In genomic region chr1:183903101-183903500, GRCh38 we compare ENCODE assay signal across 26 cellular contexts.
A peak's percentile ranks its signal among the peaks of the same experiment; 100 is the strongest.
DNase-seq lines count a peak whose midpoint lies in the region; ATAC-seq, FAIRE-seq and TF ChIP-seq lines count a peak whose summit lies in the region.
"Had no signal": no experiment of that assay in that cellular context is flagged by ENCODE, and none has a peak within 500 bp of the region (broad histone marks: within the 10 kb centered on the region; RNA-seq: fewer than 3 reads in every experiment).

No MANE protein-coding gene starts in this region.

- TF ChIP-seq POLR2A in GM12878 (IDR thresholded peaks at IDR 0.05; ENCODE audit: low read depth, low read length), result no peak

- no peaks in the 10 kb centered on the region for H3K27me3 Mint-ChIP-seq in Caco-2 (ENCODE audit: insufficient read depth, unreplicated experiment)
- H3K27me3 Mint-ChIP-seq: CD4-positive, CD25-positive, alpha-beta regulatory T cell had no signal

- no peak for TF ChIP-seq RAD21 in GM12878 (IDR thresholded peaks at IDR 0.05; ENCODE audit: insufficient read depth, low read depth, low read length)

- no peaks in the 10 kb centered on the region for H3K9me3 ChIP-seq in Caco-2
- H3K9me3 ChIP-seq in Karpas-422 (ENCODE audit: low read length), result no peaks in the 10 kb centered on the region
- no peaks in the 10 kb centered on the region for H3K9me3 ChIP-seq in GM12878 (replicated peaks; ENCODE audit: control insufficient read depth, insufficient read depth, low read length)
- H3K9me3 ChIP-seq: BE2C had no signal

- CTCF ChIA-PET in Caco-2 (lab: Charles Lee), result no interaction called here
- CTCF ChIA-PET in GM12878 (lab: Yijun Ruan, JAX), result interaction anchor here (1.1 to 2.5 kb wide), 4 partner anchors 8 to 256 kb away, joined by 3 to 19 read pairs (median 10); no protein-coding TSS in a partner anchor

- no peaks in the 10 kb centered on the region for H3K79me2 ChIP-seq in Karpas-422 (ENCODE audit: low read length)
- peaks cover 10% of the 10 kb centered on the region for H3K79me2 ChIP-seq in GM12878 (ENCODE audit: control insufficient read depth, insufficient read depth, low read length)

- no peak overlapping the region for H3K9ac ChIP-seq in Karpas-422 (ENCODE audit: low read length)
- H3K9ac ChIP-seq in GM12878 (ENCODE audit: control insufficient read depth, insufficient read depth, low read length), result no peak overlapping the region; the same call in 1 of the 2 replicates

- H2AFZ ChIP-seq in Karpas-422 (ENCODE audit: low read length) (no peak overlapping the region), GM12878 (ENCODE audit: control insufficient read depth, low read depth, low read length) (no peak overlapping the region)

- POLR2A ChIA-PET in Caco-2 (lab: Charles Lee), result no interaction called here
- POLR2A ChIA-PET in GM12878 (lab: Charles Lee), result interaction anchor here (2.8 kb wide), 1 partner anchor 8 kb away, joined by 13 read pairs; no protein-coding TSS in a partner anchor

- no peak for DNase-seq in Caco-2
- DNase-seq in Karpas-422, result no peak
- no peak for DNase-seq in GM12878 (ENCODE audit: low read depth, low spot score)
- no peak for DNase-seq in hypothalamus (lab: John Stamatoyannopoulos, UW)
- no peak for DNase-seq in stimulated activated CD4-positive, alpha-beta T cell treated with anti-CD3 and anti-CD28 coated beads, Interleukin-1b, Interleukin-23, amount 100 ng/mL, for 48 hours
- DNase-seq: 8988T; ACHN; BE2C; CD4-positive, CD25-positive, alpha-beta regulatory T cell; DMS53; NCI-H1105; NCI-H1436 treated with DMSO at 0.1 percent for 48 hours; NCI-H187 treated with DMSO at 0.1 percent for 48 hours; NCI-H2171 treated with DMSO at 0.1 percent for 48 hours; NCI-H446; NCI-H524 treated with DMSO at 0.1 percent for 48 hours; SHP77; T-helper 1 cell had no signal

- RAD21 ChIA-PET in GM12878 (lab: Charles Lee; ENCODE audit: unreplicated experiment), result interaction anchor here (1.2 to 3.0 kb wide), 4 partner anchors 8 to 248 kb away, joined by 4 to 15 read pairs (median 10); no protein-coding TSS in a partner anchor

- no peaks in the 10 kb centered on the region for H3K4me1 Mint-ChIP-seq in Caco-2 (ENCODE audit: low read depth, unreplicated experiment)

- no peak overlapping the region for H3K4me3 Mint-ChIP-seq in Caco-2 (ENCODE audit: unreplicated experiment)
- H3K4me3 Mint-ChIP-seq: CD4-positive, CD25-positive, alpha-beta regulatory T cell; T-helper 2 cell treated with Interferon-gamma antibody and Interleukin-4, amounts not matched to agents 5 μg/mL and 100 μg/mL, for 36 hours had no signal

- H4K20me1 ChIP-seq in Karpas-422 (ENCODE audit: insufficient read depth, low read depth, low read length) (no peaks in the 10 kb centered on the region), GM12878 (ENCODE audit: control insufficient read depth, insufficient read depth) (no peaks in the 10 kb centered on the region)

- H3K27ac Mint-ChIP-seq in Caco-2 (ENCODE audit: unreplicated experiment), result peak overlapping the region; percentile 22
- H3K27ac Mint-ChIP-seq: CD4-positive, CD25-positive, alpha-beta regulatory T cell; T-helper 2 cell treated with Interferon-gamma antibody and Interleukin-4, amounts not matched to agents 5 μg/mL and 100 μg/mL, for 36 hours had no signal

- intact Hi-C loops in Caco-2 (cut with micrococcal nuclease; ENCODE audit: unreplicated experiment), result no loop called here
- intact Hi-C loops in GM12878 (cut with micrococcal nuclease; ENCODE audit: unreplicated experiment), result no loop called here

- no peaks in the 10 kb centered on the region for H3K9me2 ChIP-seq in Karpas-422 (replicated peaks; ENCODE audit: insufficient read depth, low read length)

- H3K4me3 ChIP-seq in Caco-2 (ENCODE audit: low read depth, low read length), result no peak overlapping the region
- no peak overlapping the region for H3K4me3 ChIP-seq in Karpas-422 (ENCODE audit: low read length)
- no peak overlapping the region for H3K4me3 ChIP-seq in GM12878

- H3K4me1 ChIP-seq in Caco-2, result no peaks in the 10 kb centered on the region; the same call in 1 of the 2 replicates
- peaks cover 11% of the 10 kb centered on the region for H3K4me1 ChIP-seq in Karpas-422 (ENCODE audit: low read length)
- peaks cover 40% of the 10 kb centered on the region for H3K4me1 ChIP-seq in GM12878 (ENCODE audit: control insufficient read depth, insufficient read depth, low read length)
- H3K4me1 ChIP-seq: BE2C had no signal

- H3K4me2 ChIP-seq in Karpas-422 (ENCODE audit: low read depth, low read length, poor library complexity, severe bottlenecking) (peak overlapping the region; percentile 35), GM12878 (ENCODE audit: control insufficient read depth, insufficient read depth) (peak overlapping the region; percentile 31)

- H3K9me3 Mint-ChIP-seq in Caco-2 (ENCODE audit: unreplicated experiment), result no peaks in the 10 kb centered on the region
- H3K9me3 Mint-ChIP-seq: T-helper 2 cell treated with Interferon-gamma antibody and Interleukin-4, amounts not matched to agents 5 μg/mL and 100 μg/mL, for 36 hours had no signal

- BruUV-seq in Caco-2 (replicated peaks; lab: Mats Ljungman, UMichigan) (no TSS peak), GM12878 (replicated peaks; lab: Mats Ljungman, UMichigan) (no TSS peak)

- H3K27me3 ChIP-seq in Caco-2 (replicated peaks; ENCODE audit: control insufficient read depth, insufficient read depth, low read length) (no peaks in the 10 kb centered on the region), Karpas-422 (ENCODE audit: low read length) (no peaks in the 10 kb centered on the region), GM12878 (replicated peaks in 1 of 2; ENCODE audit: control insufficient read depth in 2 of 2, insufficient read depth in 2 of 2, low read length in 1 of 2) (no peaks in the 10 kb centered on the region)
- H3K27me3 ChIP-seq: BE2C had no signal

- in situ Hi-C loops in GM12878 (cut with MboI), result no loop called here

- no peak overlapping the region for H3K27ac ChIP-seq in Karpas-422 (ENCODE audit: low read length)
- H3K27ac ChIP-seq in GM12878 (ENCODE audit: control insufficient read depth, insufficient read depth), result peak overlapping the region; percentile 88
- H3K27ac ChIP-seq: RWPE1 had no signal

- TF ChIP-seq EP300 in GM12878 (IDR thresholded peaks at IDR 0.05; ENCODE audit: borderline replicate concordance in 1 of 2, control insufficient read depth in 1 of 2, low read depth in 2 of 2, low read length in 2 of 2), result no peak

- SMC1A ChIA-PET in GM12878 (lab: Charles Lee; ENCODE audit: uncharacterized antibody, unreplicated experiment), result interaction anchor here (1.3 to 4.0 kb wide), 6 partner anchors 8 to 248 kb away, joined by 3 to 22 read pairs (median 14); no protein-coding TSS in a partner anchor

- TF ChIP-seq CTCF in Caco-2 (IDR thresholded peaks at IDR 0.05; ENCODE audit: insufficient read depth in 1 of 2, low read depth in 1 of 2, low read length in 1 of 2, severe bottlenecking in 1 of 2, unreplicated experiment in 1 of 2) (no peak), GM12878 (IDR thresholded peaks at IDR 0.05 in 2 of 3, conservative IDR thresholded peaks at IDR 0.05 in 1 of 3; ENCODE audit: control insufficient read depth in 2 of 3, extremely low read depth in 1 of 3, insufficient read depth in 1 of 3, low read depth in 3 of 3, low read length in 3 of 3) (no peak)

- H3K36me3 ChIP-seq in Caco-2 (ENCODE audit: control insufficient read depth, insufficient read depth, low read length) (no peaks in the 10 kb centered on the region; the same call in none of the 2 replicates), Karpas-422 (ENCODE audit: insufficient read depth, low read length) (no peaks in the 10 kb centered on the region), GM12878 (ENCODE audit: control insufficient read depth in 2 of 2, insufficient read depth in 2 of 2, low read length in 1 of 2) (peaks cover 15 to 24% of the 10 kb centered on the region in 2 experiments)
- H3K36me3 ChIP-seq: BE2C had no signal

- 69% methylated on average over 5 of the region's 5 CpGs for WGBS in GM12878 (ENCODE audit: insufficient coverage, insufficient replicate concordance, low lambda C conversion rate, missing lambda C conversion rate)

- no peak for FAIRE-seq in GM12878 (lab: Jason Lieb, UNC)
- FAIRE-seq: G401.6, H54 had no signal

- H3K36me3 Mint-ChIP-seq in Caco-2 (ENCODE audit: insufficient read depth, unreplicated experiment), result peaks cover 80% of the 10 kb centered on the region

- peak; percentile 51 for ATAC-seq in GM19372 (IDR thresholded peaks at IDR 0.05; ENCODE audit: low read depth, unreplicated experiment)
- peak; percentile 55 for ATAC-seq in GM12878
- no peak for ATAC-seq in HG03175 (IDR thresholded peaks at IDR 0.05; ENCODE audit: unreplicated experiment)
- ATAC-seq in HG03039 (IDR thresholded peaks at IDR 0.05; ENCODE audit: unreplicated experiment), result no peak
- ATAC-seq: Panc1 had no signal

Comparison
In these comparisons a context has a peak if more than half of its experiments do, and no peak if none do; other contexts are left out.
1. ATAC-seq: peak in GM19372 (single experiment) and GM12878 (single experiment); none in HG03175 (single experiment) and HG03039 (single experiment).